In the genomic region with DNA sequence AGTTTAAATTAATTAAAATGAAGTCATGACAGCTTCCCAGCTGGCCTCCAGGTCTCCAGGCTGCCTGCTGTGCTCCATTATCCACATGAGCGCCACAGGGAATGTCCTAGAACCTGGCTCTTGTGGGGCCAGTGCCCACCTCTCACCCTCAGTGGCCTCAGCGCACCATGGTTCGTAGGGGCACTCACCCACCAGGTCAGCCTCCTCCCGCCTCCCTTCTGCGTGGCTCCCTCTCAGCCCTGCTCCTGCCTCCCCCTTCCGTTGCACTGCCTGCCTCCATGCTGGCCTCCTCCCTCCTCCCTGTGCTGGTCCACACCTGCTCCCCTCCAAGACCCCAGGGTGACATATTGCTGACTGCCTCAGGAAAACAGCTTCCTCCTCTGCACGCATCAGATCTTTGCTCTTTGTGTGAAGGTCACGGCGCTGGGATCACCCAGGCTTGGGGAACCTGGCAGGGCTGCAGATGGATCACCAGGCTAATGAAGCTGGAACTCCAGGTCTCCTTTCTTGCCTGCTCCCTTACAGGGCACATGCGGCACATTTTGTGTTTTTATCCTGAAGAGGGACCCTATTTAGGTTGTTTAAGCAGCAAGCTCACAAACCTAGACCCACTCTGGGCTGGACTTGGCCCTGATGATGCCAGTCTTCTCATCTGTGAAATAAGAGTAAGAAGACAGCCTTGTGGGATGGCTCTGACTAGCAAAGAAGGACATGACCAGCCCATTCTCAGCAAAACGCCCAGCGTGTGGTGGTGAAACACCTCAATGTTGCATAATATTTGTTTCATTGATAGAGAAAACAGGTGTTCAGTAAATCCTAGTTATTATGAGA, we compare ENCODE assay signal across 14 cellular contexts. TPM values are rescaled to one million over a fixed set of nuclear protein-coding genes. Genes with fewer than 3 reads are reported as not detected.
DNase-seq lines count a peak whose midpoint lies in the region; ATAC-seq, FAIRE-seq and TF ChIP-seq lines count a peak whose summit lies in the region.
"Had no signal": no experiment of that assay in that cellular context is flagged by ENCODE, and none has a peak within 500 bp of the region (broad histone marks: within the 10 kb centered on the region; RNA-seq: fewer than 3 reads in every experiment).

No MANE protein-coding gene starts in this region.

- H3K9me3 ChIP-seq in CD4-positive, alpha-beta T cell (ENCODE audit: control insufficient read depth, low read length), result no peaks in the 10 kb centered on the region
- H3K9me3 ChIP-seq: lower lobe of right lung, neutrophil had no signal

- TF ChIP-seq POLR2A in GM12892 (IDR thresholded peaks at IDR 0.05; ENCODE audit: low read depth, low read length), result no peak

- no peak overlapping the region for H3K27ac Mint-ChIP-seq in CD4-positive, alpha-beta T cell
- H3K27ac Mint-ChIP-seq in activated CD4-positive, alpha-beta memory T cell treated with anti-CD3 and anti-CD28 coated beads for 36 hours, result no peak overlapping the region
- peak overlapping the region; percentile 94 to 99 (median 99) for H3K27ac Mint-ChIP-seq in naive B cell

- no peaks in the 10 kb centered on the region for H3K36me3 Mint-ChIP-seq in CD4-positive, alpha-beta T cell (ENCODE audit: low read depth)
- no peaks in the 10 kb centered on the region for H3K36me3 Mint-ChIP-seq in activated CD4-positive, alpha-beta memory T cell treated with anti-CD3 and anti-CD28 coated beads for 36 hours
- H3K36me3 Mint-ChIP-seq in naive B cell, result no peaks in the 10 kb centered on the region

- H3K27ac ChIP-seq in CD4-positive, alpha-beta T cell (ENCODE audit: low read depth, low read length), result no peak overlapping the region
- H3K27ac ChIP-seq: lower lobe of right lung, neutrophil had no signal

- H3K27me3 Mint-ChIP-seq in CD4-positive, alpha-beta T cell, result peaks cover 4% of the 10 kb centered on the region
- H3K27me3 Mint-ChIP-seq in activated CD4-positive, alpha-beta memory T cell treated with anti-CD3 and anti-CD28 coated beads for 36 hours, result peaks cover 32% of the 10 kb centered on the region
- H3K27me3 Mint-ChIP-seq in naive B cell, result no peaks in the 10 kb centered on the region

- CTCF ChIA-PET in CD4-positive, alpha-beta T cell (lab: Charles Lee), result no interaction called here
- CTCF ChIA-PET in activated CD4-positive, alpha-beta memory T cell treated with anti-CD3 and anti-CD28 coated beads for 36 hours (lab: Charles Lee), result no interaction called here

- POLR2A ChIA-PET in CD4-positive, alpha-beta T cell (lab: Charles Lee), result no interaction called here
- POLR2A ChIA-PET in activated CD4-positive, alpha-beta memory T cell treated with anti-CD3 and anti-CD28 coated beads for 36 hours (lab: Charles Lee), result interaction anchor here (1.0 to 1.7 kb wide), 3 partner anchors 11 to 42 kb away, joined by 4 to 7 read pairs (median 6); no protein-coding TSS in a partner anchor

- TF ChIP-seq CTCF in CD4-positive, alpha-beta T cell (IDR thresholded peaks at IDR 0.05), result no peak

- H3K4me3 Mint-ChIP-seq in CD4-positive, alpha-beta T cell, result peak overlapping the region; percentile 95
- peak overlapping the region; percentile 45 for H3K4me3 Mint-ChIP-seq in activated CD4-positive, alpha-beta memory T cell treated with anti-CD3 and anti-CD28 coated beads for 36 hours
- H3K4me3 Mint-ChIP-seq in naive B cell, result peak overlapping the region; percentile 82 to 99 (median 96)

- ATAC-seq in CD4-positive, alpha-beta T cell (ENCODE audit: poor library complexity), result no peak
- no peak for ATAC-seq in naive B cell (ENCODE audit: low read depth in 2 of 2)
- ATAC-seq: lower lobe of right lung had no signal

- peaks cover 42% of the 10 kb centered on the region for H3K4me1 Mint-ChIP-seq in CD4-positive, alpha-beta T cell (ENCODE audit: low read depth)
- H3K4me1 Mint-ChIP-seq in activated CD4-positive, alpha-beta memory T cell treated with anti-CD3 and anti-CD28 coated beads for 36 hours (ENCODE audit: low read depth), result peaks cover 49% of the 10 kb centered on the region
- H3K4me1 Mint-ChIP-seq in naive B cell, result peaks cover 76 to 98% (median 91%) of the 10 kb centered on the region in 3 donors

- intact Hi-C loops in CD4-positive, alpha-beta T cell (cut with DNase I, micrococcal nuclease), result no loop called here
- intact Hi-C loops in activated CD4-positive, alpha-beta memory T cell treated with anti-CD3 and anti-CD28 coated beads for 36 hours (cut with micrococcal nuclease), result loop anchor here (1.0 to 2.0 kb wide), 4 partner anchors 11 to 66 kb away; no protein-coding TSS in a partner anchor

- no peaks in the 10 kb centered on the region for H3K27me3 ChIP-seq in CD4-positive, alpha-beta T cell (ENCODE audit: control insufficient read depth, insufficient read depth, low read length)

- peak; percentile 79 for FAIRE-seq in GM12892 (lab: Jason Lieb, UNC)
- FAIRE-seq: colon had no signal

- DNase-seq in CD4-positive, alpha-beta T cell, result no peak
- DNase-seq in GM12892 (ENCODE audit: insufficient read length) (no peak), naive B cell (no peak), Kasumi-1 (lab: John Stamatoyannopoulos, UW) (no peak), NCI-H2029 (lab: John Stamatoyannopoulos, UW) (no peak), DMS 273 treated with DMSO at 0.1 percent for 48 hours (lab: John Stamatoyannopoulos, UW) (no peak), NCI-H2081 (lab: John Stamatoyannopoulos, UW) (no peak)
- DNase-seq in activated CD4-positive, alpha-beta memory T cell treated with anti-CD3 and anti-CD28 coated beads for 36 hours, result peak; percentile 19
- DNase-seq: amniotic stem cell, lower lobe of right lung, NCI-H1092 treated with DMSO at 0.1 percent for 48 hours, NCI-H446 had no signal

- H3K9me3 Mint-ChIP-seq in CD4-positive, alpha-beta T cell, result no peaks in the 10 kb centered on the region
- H3K9me3 Mint-ChIP-seq in activated CD4-positive, alpha-beta memory T cell treated with anti-CD3 and anti-CD28 coated beads for 36 hours, result no peaks in the 10 kb centered on the region
- H3K9me3 Mint-ChIP-seq in naive B cell, result no peaks in the 10 kb centered on the region

RNA-seq across cellular contexts. Expression of gene IRF8, which starts 47.9 kb away (rescaled TPM):
- total RNA-seq in CD4-positive, alpha-beta T cell, result 10 to 100 TPM; 11.3 to 13.2 TPM
- 139 TPM for polyA plus RNA-seq in GM12892 (2012; ENCODE audit: missing spikeins)
- 10 to 100 TPM; 41.7 to 43.1 TPM for total RNA-seq in activated CD4-positive, alpha-beta memory T cell treated with anti-CD3 and anti-CD28 coated beads for 36 hours
- polyA plus RNA-seq in naive B cell (ENCODE audit: low read depth in 6 of 6), result 100 to 1,000 TPM; 646 to 909 (median 752) TPM

Comparison
In these comparisons a context has a peak if more than half of its experiments do, and no peak if none do; other contexts are left out.
1. H3K27ac Mint-ChIP-seq: peak in naive B cell (6 of 6); none in CD4-positive, alpha-beta T cell (single experiment) and activated CD4-positive, alpha-beta memory T cell treated with anti-CD3 and anti-CD28 coated beads for 36 hours (single experiment).
2. H3K4me3 Mint-ChIP-seq: peak in every context shown above with its lines; median percentile 96 in naive B cell; 95 in CD4-positive, alpha-beta T cell; 45 in activated CD4-positive, alpha-beta memory T cell treated with anti-CD3 and anti-CD28 coated beads for 36 hours.